Comparison of ENCODE assay signal across 9 cellular contexts in genomic region chr17:352421-353212, GRCh38. TPM values are rescaled to one million over a fixed set of nuclear protein-coding genes. Genes with fewer than 3 reads are reported as not detected.
A peak's percentile ranks its signal among the peaks of the same experiment; 100 is the strongest.
DNase-seq lines count a peak whose midpoint lies in the region; ATAC-seq, FAIRE-seq and TF ChIP-seq lines count a peak whose summit lies in the region.
"Had no signal": no experiment of that assay in that cellular context is flagged by ENCODE, and none has a peak within 500 bp of the region (broad histone marks: within the 10 kb centered on the region; RNA-seq: fewer than 3 reads in every experiment).

A gene with protein sequence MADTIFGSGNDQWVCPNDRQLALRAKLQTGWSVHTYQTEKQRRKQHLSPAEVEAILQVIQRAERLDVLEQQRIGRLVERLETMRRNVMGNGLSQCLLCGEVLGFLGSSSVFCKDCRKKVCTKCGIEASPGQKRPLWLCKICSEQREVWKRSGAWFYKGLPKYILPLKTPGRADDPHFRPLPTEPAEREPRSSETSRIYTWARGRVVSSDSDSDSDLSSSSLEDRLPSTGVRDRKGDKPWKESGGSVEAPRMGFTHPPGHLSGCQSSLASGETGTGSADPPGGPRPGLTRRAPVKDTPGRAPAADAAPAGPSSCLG (minus strand): TSS chr17:352807. CDS start chr17:327543, 25,264 bp downstream.

- TF ChIP-seq POLR2A in GM12892 (IDR thresholded peaks at IDR 0.05; ENCODE audit: low read depth, low read length) = no peak

- H3K36me3 Mint-ChIP-seq in CD4-positive, CD25-positive, alpha-beta regulatory T cell = no peaks in the 10 kb centered on the region
- H3K36me3 Mint-ChIP-seq in nephron progenitor cell (ENCODE audit: low read depth) = peaks cover 10% of the 10 kb centered on the region
- peaks cover 16% of the 10 kb centered on the region for H3K36me3 Mint-ChIP-seq in endothelial cell (ENCODE audit: low read depth, unreplicated experiment)
- H3K36me3 Mint-ChIP-seq in effector memory CD8-positive, alpha-beta T cell (ENCODE audit: insufficient read depth) = no peaks in the 10 kb centered on the region

- peaks cover 0 to 1% (median 0%) of the 10 kb centered on the region in 7 donors for H3K9me3 Mint-ChIP-seq in CD4-positive, CD25-positive, alpha-beta regulatory T cell
- H3K9me3 Mint-ChIP-seq in nephron progenitor cell (peaks cover 8% of the 10 kb centered on the region), endothelial cell (ENCODE audit: unreplicated experiment) (no peaks in the 10 kb centered on the region)
- H3K9me3 Mint-ChIP-seq in effector memory CD8-positive, alpha-beta T cell = peaks cover 0 to 2% of the 10 kb centered on the region in 2 donors

- no peaks in the 10 kb centered on the region for H3K27me3 ChIP-seq in CD4-positive, CD25-positive, alpha-beta regulatory T cell (ENCODE audit: control insufficient read depth, insufficient read depth, low read length)
- H3K27me3 ChIP-seq: SJSA1 had no signal

- peak within 1 kb of the TSS in 2 of 3 donors; percentile 54 to 71 for H3K27ac Mint-ChIP-seq in CD4-positive, CD25-positive, alpha-beta regulatory T cell
- H3K27ac Mint-ChIP-seq in nephron progenitor cell (peak within 1 kb of the TSS; percentile 98), endothelial cell (ENCODE audit: unreplicated experiment) (no peak within 1 kb of the TSS)
- peak within 1 kb of the TSS in 1 of 2 donors; percentile 17 for H3K27ac Mint-ChIP-seq in effector memory CD8-positive, alpha-beta T cell

- H3K4me1 Mint-ChIP-seq in CD4-positive, CD25-positive, alpha-beta regulatory T cell = peaks cover 0 to 4% (median 0%) of the 10 kb centered on the region in 4 donors
- peaks cover 89% of the 10 kb centered on the region for H3K4me1 Mint-ChIP-seq in nephron progenitor cell
- peaks cover 20% of the 10 kb centered on the region for H3K4me1 Mint-ChIP-seq in endothelial cell (ENCODE audit: unreplicated experiment)
- H3K4me1 Mint-ChIP-seq in effector memory CD8-positive, alpha-beta T cell (ENCODE audit: low read depth in 2 of 2) = peaks cover 8% of the 10 kb centered on the region in 2 donors

- H3K27ac ChIP-seq in CD4-positive, CD25-positive, alpha-beta regulatory T cell (ENCODE audit: insufficient read depth, low read length, poor library complexity, severe bottlenecking) = no peak within 1 kb of the TSS
- H3K27ac ChIP-seq: SJSA1 had no signal

- in situ Hi-C loops in endometrial microvascular endothelial cells (cut with HindIII; ENCODE audit: inconsistent ontology term, low pct_unique_long_range_greater_than_20kb, low sequenced_read_pairs) = no loop called here

- no peaks in the 10 kb centered on the region for H3K27me3 Mint-ChIP-seq in CD4-positive, CD25-positive, alpha-beta regulatory T cell
- peaks cover 6% of the 10 kb centered on the region for H3K27me3 Mint-ChIP-seq in nephron progenitor cell (ENCODE audit: low read depth, poor library complexity)
- peaks cover 14% of the 10 kb centered on the region for H3K27me3 Mint-ChIP-seq in endothelial cell (ENCODE audit: unreplicated experiment)
- no peaks in the 10 kb centered on the region for H3K27me3 Mint-ChIP-seq in effector memory CD8-positive, alpha-beta T cell

- no peaks in the 10 kb centered on the region for H3K9me3 ChIP-seq in CD4-positive, CD25-positive, alpha-beta regulatory T cell (ENCODE audit: control insufficient read depth in 2 of 2, low read length in 2 of 2)
- H3K9me3 ChIP-seq: SJSA1 had no signal

- DNase-seq in CD4-positive, CD25-positive, alpha-beta regulatory T cell = no peak
- DNase-seq in NCI-H524 (lab: John Stamatoyannopoulos, UW) (peak; percentile 69 to 87), nephron progenitor cell (peak; percentile 49), endothelial cell (ENCODE audit: low spot score) (no peak), GM12892 (ENCODE audit: insufficient read length) (no peak), NOMO-1 treated with DMSO at 0.1 percent for 48 hours (lab: John Stamatoyannopoulos, UW; ENCODE audit: unreplicated experiment) (no peak)
- DNase-seq in effector memory CD8-positive, alpha-beta T cell = no peak

- FAIRE-seq in GM12892 (lab: Jason Lieb, UNC) = no peak

- H3K36me3 ChIP-seq in CD4-positive, CD25-positive, alpha-beta regulatory T cell (ENCODE audit: control insufficient read depth, insufficient read depth, low read length) = no peaks in the 10 kb centered on the region
- H3K36me3 ChIP-seq: SJSA1 had no signal

- TF ChIP-seq CTCF in nephron progenitor cell (IDR thresholded peaks at IDR 0.05) = no peak
- no peak for TF ChIP-seq CTCF in endothelial cell (IDR thresholded peaks at IDR 0.05; ENCODE audit: unreplicated experiment)

- no peak within 1 kb of the TSS for H3K4me3 ChIP-seq in CD4-positive, CD25-positive, alpha-beta regulatory T cell (ENCODE audit: low read depth, low read length)
- H3K4me3 ChIP-seq: SJSA1 had no signal

- H3K4me3 Mint-ChIP-seq in CD4-positive, CD25-positive, alpha-beta regulatory T cell = no peak within 1 kb of the TSS
- H3K4me3 Mint-ChIP-seq in nephron progenitor cell = peak within 1 kb of the TSS; percentile 78
- no peak within 1 kb of the TSS for H3K4me3 Mint-ChIP-seq in endothelial cell (ENCODE audit: unreplicated experiment)
- no peak within 1 kb of the TSS for H3K4me3 Mint-ChIP-seq in effector memory CD8-positive, alpha-beta T cell

- ATAC-seq in CD4-positive, CD25-positive, alpha-beta regulatory T cell (ENCODE audit: low read depth in 2 of 2) = no peak
- ATAC-seq in effector memory CD8-positive, alpha-beta T cell (replicated peaks) = no peak

- H3K4me1 ChIP-seq in CD4-positive, CD25-positive, alpha-beta regulatory T cell (ENCODE audit: control insufficient read depth, insufficient read depth, low read length, poor library complexity, severe bottlenecking) = no peaks in the 10 kb centered on the region
- H3K4me1 ChIP-seq: SJSA1 had no signal

RNA-seq across cellular contexts. Expression of the gene that starts here (rescaled TPM):
- total RNA-seq in CD4-positive, CD25-positive, alpha-beta regulatory T cell = 5.6 TPM
- polyA plus RNA-seq in CD4-positive, CD25-positive, alpha-beta regulatory T cell = 1 to 10 TPM in 2 of 4 donors, under 1 TPM in 2; 0.65 to 4.8 (median 1.9) TPM
- 41.1 TPM for total RNA-seq in endometrial microvascular endothelial cells (ENCODE audit: inconsistent ontology term)
- total RNA-seq in endothelial cell (ENCODE audit: unreplicated experiment) = 3.4 TPM
- not detected for polyA plus RNA-seq in GM12892 (2012; ENCODE audit: missing spikeins)

Comparison
In these comparisons a context has a peak if more than half of its experiments do, and no peak if none do; other contexts are left out.
1. DNase-seq: peak in NCI-H524 (2 of 2) and nephron progenitor cell (single experiment); none in CD4-positive, CD25-positive, alpha-beta regulatory T cell (0 of 3), endothelial cell (single experiment), effector memory CD8-positive, alpha-beta T cell (0 of 3), GM12892 (single experiment) and NOMO-1 treated with DMSO at 0.1 percent for 48 hours (single experiment).